In the genomic region with DNA sequence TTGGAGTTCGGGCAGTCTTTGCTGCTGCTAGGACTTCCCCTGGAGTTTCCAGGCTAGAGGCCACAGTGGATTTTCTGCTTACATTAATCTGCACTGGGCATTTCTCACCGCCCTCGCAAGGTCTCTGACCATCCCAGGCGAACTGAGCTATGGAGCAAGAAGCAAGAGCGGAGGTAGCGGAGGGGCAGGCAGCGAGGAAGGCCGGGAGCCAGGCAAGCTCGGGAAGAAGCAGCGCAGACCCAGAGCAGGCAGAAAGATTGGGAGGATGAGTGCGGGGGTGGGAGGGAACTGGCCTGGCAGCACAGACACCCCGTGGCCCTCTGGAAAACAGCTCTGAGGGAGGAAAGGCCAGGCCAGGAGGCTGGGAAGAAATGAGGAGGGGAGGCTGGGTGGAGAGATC, we compare ENCODE assay signal across 2 cellular contexts.
TF ChIP-seq lines count a peak whose summit lies in the region.

No MANE protein-coding gene starts in this region.

TF ChIP-seq in K562, 482 proteins besides CTCF, POLR2A, EP300 and RAD21:
- TF ChIP-seq PHTF2 (CRISPR knock-in tag; IDR thresholded peaks at IDR 0.05) (no peak), JUND (IDR thresholded peaks at IDR 0.05; ENCODE audit: borderline replicate concordance, low read depth, low read length) (no peak), JUND (tag; IDR thresholded peaks at IDR 0.05; ENCODE audit: borderline replicate concordance, low read depth, low read length) (no peak), HINFP (tag; conservative IDR thresholded peaks at IDR 0.05; ENCODE audit: low read depth) (no peak), MAFF (IDR thresholded peaks at IDR 0.05; ENCODE audit: low read length) (no peak), MCM2 (IDR thresholded peaks at IDR 0.05; ENCODE audit: low read depth) (no peak), ZNF785 (CRISPR knock-in tag; IDR thresholded peaks at IDR 0.05) (no peak), RBBP5 (IDR thresholded peaks at IDR 0.05; ENCODE audit: borderline replicate concordance, insufficient read depth, low read length, poor library complexity, severe bottlenecking) (peak; percentile 11), POLR2G (IDR thresholded peaks at IDR 0.05; ENCODE audit: low read depth, low read length) (0 out of 2 replicates have a peak, but pooled peaks have one; percentile 31), ZNF717 (CRISPR knock-in tag; IDR thresholded peaks at IDR 0.05) (no peak), EGR1 (conservative IDR thresholded peaks at IDR 0.05) (0 out of 2 replicates have a peak, but pooled peaks have one; percentile 23), HDAC6 (IDR thresholded peaks at IDR 0.05; ENCODE audit: low read depth, low read length) (no peak), KAT2B (IDR thresholded peaks at IDR 0.05; ENCODE audit: low read depth, low read length) (no peak), NFYB (IDR thresholded peaks at IDR 0.05; ENCODE audit: extremely low read depth, insufficient read length) (no peak), JUN (IDR thresholded peaks at IDR 0.05; ENCODE audit: borderline replicate concordance, low read depth, low read length) (no peak), JUN (CRISPR knock-in tag; IDR thresholded peaks at IDR 0.05; ENCODE audit: borderline replicate concordance) (no peak), PHB (CRISPR knock-in tag; IDR thresholded peaks at IDR 0.05) (no peak), RBM17 (IDR thresholded peaks at IDR 0.05; ENCODE audit: borderline replicate concordance, low read depth, low read length) (no peak), SMAD1 (IDR thresholded peaks at IDR 0.05; ENCODE audit: low read depth, low read length, partially characterized antibody) (no peak), CBFA2T3 (IDR thresholded peaks at IDR 0.05) (no peak)
- TF ChIP-seq, protein P1, sequence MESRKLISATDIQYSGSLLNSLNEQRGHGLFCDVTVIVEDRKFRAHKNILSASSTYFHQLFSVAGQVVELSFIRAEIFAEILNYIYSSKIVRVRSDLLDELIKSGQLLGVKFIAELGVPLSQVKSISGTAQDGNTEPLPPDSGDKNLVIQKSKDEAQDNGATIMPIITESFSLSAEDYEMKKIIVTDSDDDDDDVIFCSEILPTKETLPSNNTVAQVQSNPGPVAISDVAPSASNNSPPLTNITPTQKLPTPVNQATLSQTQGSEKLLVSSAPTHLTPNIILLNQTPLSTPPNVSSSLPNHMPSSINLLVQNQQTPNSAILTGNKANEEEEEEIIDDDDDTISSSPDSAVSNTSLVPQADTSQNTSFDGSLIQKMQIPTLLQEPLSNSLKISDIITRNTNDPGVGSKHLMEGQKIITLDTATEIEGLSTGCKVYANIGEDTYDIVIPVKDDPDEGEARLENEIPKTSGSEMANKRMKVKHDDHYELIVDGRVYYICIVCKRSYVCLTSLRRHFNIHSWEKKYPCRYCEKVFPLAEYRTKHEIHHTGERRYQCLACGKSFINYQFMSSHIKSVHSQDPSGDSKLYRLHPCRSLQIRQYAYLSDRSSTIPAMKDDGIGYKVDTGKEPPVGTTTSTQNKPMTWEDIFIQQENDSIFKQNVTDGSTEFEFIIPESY (CRISPR knock-in tag; IDR thresholded peaks at IDR 0.05) = no peak
- TF ChIP-seq, protein P2, sequence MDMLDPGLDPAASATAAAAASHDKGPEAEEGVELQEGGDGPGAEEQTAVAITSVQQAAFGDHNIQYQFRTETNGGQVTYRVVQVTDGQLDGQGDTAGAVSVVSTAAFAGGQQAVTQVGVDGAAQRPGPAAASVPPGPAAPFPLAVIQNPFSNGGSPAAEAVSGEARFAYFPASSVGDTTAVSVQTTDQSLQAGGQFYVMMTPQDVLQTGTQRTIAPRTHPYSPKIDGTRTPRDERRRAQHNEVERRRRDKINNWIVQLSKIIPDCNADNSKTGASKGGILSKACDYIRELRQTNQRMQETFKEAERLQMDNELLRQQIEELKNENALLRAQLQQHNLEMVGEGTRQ (CRISPR knock-in tag; IDR thresholded peaks at IDR 0.05) = no peak

TF ChIP-seq in HEK293T, 16 proteins besides CTCF, POLR2A, EP300 and RAD21:
- TF ChIP-seq SP1 (IDR thresholded peaks at IDR 0.05) (no peak), L3MBTL2 (conservative IDR thresholded peaks at IDR 0.05) (no peak), SUZ12 (IDR thresholded peaks at IDR 0.05) (no peak), FOXM1 (IDR thresholded peaks at IDR 0.05; ENCODE audit: borderline replicate concordance) (no peak), HDGF (IDR thresholded peaks at IDR 0.05; ENCODE audit: borderline replicate concordance) (no peak)
